In the genomic region with DNA sequence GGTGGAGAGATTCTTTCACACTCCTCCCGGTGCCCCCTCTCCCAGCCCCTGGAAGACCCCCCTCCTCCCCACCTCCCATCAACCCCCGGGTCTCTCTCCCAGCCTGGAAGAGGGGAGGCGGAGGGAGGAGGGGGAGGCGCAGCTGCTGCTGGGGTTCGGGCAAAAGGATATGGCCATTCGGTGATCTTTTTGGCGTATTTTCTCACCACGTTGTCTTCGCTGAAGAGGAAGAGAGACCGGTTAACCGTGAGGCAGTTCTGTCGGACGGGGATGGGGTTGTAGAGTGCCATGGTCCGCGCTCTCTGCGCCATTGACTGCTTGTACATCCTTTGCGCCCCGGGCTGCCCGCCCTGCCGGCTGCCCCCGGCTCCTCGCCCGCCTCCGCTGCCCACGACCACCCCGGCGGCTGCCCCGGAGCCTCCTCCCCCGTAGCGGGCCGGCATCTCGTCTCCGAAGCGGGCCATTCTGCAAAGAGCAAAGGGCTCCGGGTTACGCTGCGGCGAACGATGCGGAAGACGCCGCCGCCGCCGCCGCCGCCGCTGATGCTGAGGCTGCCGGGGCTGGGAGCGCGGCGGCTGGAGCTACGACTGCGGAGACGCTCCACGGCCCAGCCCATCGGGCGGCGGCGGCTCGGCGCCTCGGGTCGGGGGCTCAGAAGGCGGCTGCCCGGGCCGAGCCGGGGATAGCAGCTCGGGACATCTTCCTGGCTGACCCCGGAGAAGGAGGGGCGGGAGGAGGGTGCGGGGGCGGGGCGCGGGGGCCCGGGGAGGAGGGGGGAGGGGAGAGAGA, we compare ENCODE assay signal across 10 cellular contexts. TPM values are rescaled to one million over a fixed set of nuclear protein-coding genes. Genes with fewer than 3 reads are reported as not detected.
DNase-seq lines count a peak whose midpoint lies in the region; ATAC-seq and TF ChIP-seq lines count a peak whose summit lies in the region.
"Had no signal": no experiment of that assay in that cellular context is flagged by ENCODE, and none has a peak within 500 bp of the region (broad histone marks: within the 10 kb centered on the region; RNA-seq: fewer than 3 reads in every experiment).

A gene (minus strand): TSS at position 719 of the 789 bp plus-strand sequence. CDS start 255 bp downstream, at position 464.

- H3K9me3 ChIP-seq in SK-N-SH = no peaks in the 10 kb centered on the region
- H3K9me3 ChIP-seq in esophagus muscularis mucosa = no peaks in the 10 kb centered on the region

- H3K9me3 Mint-ChIP-seq in progenitor cell of endocrine pancreas (ENCODE audit: low read depth) = no peaks in the 10 kb centered on the region

- H4K20me1 ChIP-seq in SK-N-SH (ENCODE audit: insufficient read depth) = no peaks in the 10 kb centered on the region

- CTCF ChIA-PET in BJ (lab: Yijun Ruan, JAX) (interaction anchor here (0.6 to 1.9 kb wide), 2 partner anchors 9 to 138 kb away, joined by 3 to 6 read pairs; no protein-coding TSS in a partner anchor), SK-N-SH (lab: Yijun Ruan, JAX) (interaction anchor here (1.1 kb wide), 1 partner anchor 21 kb away, joined by 5 read pairs; no protein-coding TSS in a partner anchor)

- H3K79me2 ChIP-seq in SK-N-SH (ENCODE audit: insufficient read depth) = no peaks in the 10 kb centered on the region

- 5% methylated on average over 47 of the region's 76 CpGs for WGBS in SK-N-SH (ENCODE audit: low lambda C conversion rate)
- WGBS in esophagus muscularis mucosa = 3% methylated on average over 24 of the region's 76 CpGs

- TF ChIP-seq POLR2A in esophagus muscularis mucosa (IDR thresholded peaks at IDR 0.05; ENCODE audit: low read depth) = no peak

- H3K4me3 Mint-ChIP-seq in progenitor cell of endocrine pancreas (ENCODE audit: low read depth) = no peak within 1 kb of the TSS

- TF ChIP-seq CTCF in BJ (IDR thresholded peaks at IDR 0.05; ENCODE audit: insufficient read depth, low read depth, low read length) (no peak), SK-N-SH (IDR thresholded peaks at IDR 0.05) (no peak), esophagus muscularis mucosa (IDR thresholded peaks at IDR 0.05) (no peak), progenitor cell of endocrine pancreas (IDR thresholded peaks at IDR 0.05; ENCODE audit: unreplicated experiment) (no peak)

- DNase-seq in BJ (ENCODE audit: low read depth) (no peak), SK-N-SH (peak; percentile 73), esophagus muscularis mucosa (ENCODE audit: extremely low spot score) (no peak), progenitor cell of endocrine pancreas (ENCODE audit: low spot score, unreplicated experiment) (peak; percentile 13), NCI-H2196 (lab: John Stamatoyannopoulos, UW; ENCODE audit: unreplicated experiment) (no peak)

- H3K27ac ChIP-seq in SK-N-SH (ENCODE audit: low read depth in 2 of 2, low read length in 1 of 2) (no peak within 1 kb of the TSS), esophagus muscularis mucosa (replicated peaks in 1 of 4) (no peak within 1 kb of the TSS)
- H3K27ac ChIP-seq: epithelial cell of prostate, HL-60 had no signal

- H3K4me1 Mint-ChIP-seq in progenitor cell of endocrine pancreas (ENCODE audit: low read depth) = peaks cover 3% of the 10 kb centered on the region

- H3K36me3 Mint-ChIP-seq in progenitor cell of endocrine pancreas (ENCODE audit: insufficient read depth) = no peaks in the 10 kb centered on the region

- no peak within 1 kb of the TSS for H3K27ac Mint-ChIP-seq in progenitor cell of endocrine pancreas

- TF ChIP-seq RAD21 in SK-N-SH (IDR thresholded peaks at IDR 0.05; ENCODE audit: low read length) = no peak

- H3K27me3 ChIP-seq in BJ (ENCODE audit: control insufficient read depth, insufficient read depth, low read length) = peaks cover 14% of the 10 kb centered on the region
- peaks cover 73% of the 10 kb centered on the region for H3K27me3 ChIP-seq in SK-N-SH (ENCODE audit: insufficient read depth)
- H3K27me3 ChIP-seq in esophagus muscularis mucosa = peaks cover 0 to 95% (median 25%) of the 10 kb centered on the region in 4 donors

- ATAC-seq in HG03432 (IDR thresholded peaks at IDR 0.05; ENCODE audit: unreplicated experiment) = no peak
- ATAC-seq in HG03442 (IDR thresholded peaks at IDR 0.05; ENCODE audit: unreplicated experiment) = no peak
- no peak for ATAC-seq in GM18858 (IDR thresholded peaks at IDR 0.05; ENCODE audit: unreplicated experiment)

- no peak within 1 kb of the TSS for H3K9ac ChIP-seq in SK-N-SH

- H3K4me1 ChIP-seq in SK-N-SH (ENCODE audit: control insufficient read depth in 1 of 2, insufficient read depth in 2 of 2, low read depth in 1 of 2, low read length in 1 of 2) (no peaks in the 10 kb centered on the region), esophagus muscularis mucosa (peaks cover 5 to 15% (median 10%) of the 10 kb centered on the region in 4 donors)

- no peaks in the 10 kb centered on the region for H3K9me2 ChIP-seq in SK-N-SH

- H3K4me2 ChIP-seq in SK-N-SH = peak within 1 kb of the TSS; percentile 71; the same call in 1 of the 2 replicates

- POLR2A ChIA-PET in BJ (lab: Charles Lee) (interaction anchor here (0.6 kb wide), 1 partner anchor 12 kb away, joined by 3 read pairs; no protein-coding TSS in a partner anchor), SK-N-SH (lab: Yijun Ruan, JAX) (no interaction called here)

- H3K36me3 ChIP-seq in BJ (ENCODE audit: control insufficient read depth, insufficient read depth, low read length) = no peaks in the 10 kb centered on the region
- no peaks in the 10 kb centered on the region for H3K36me3 ChIP-seq in SK-N-SH (replicated peaks in 1 of 2; ENCODE audit: control insufficient read depth in 1 of 2, insufficient read depth in 2 of 2, low read length in 1 of 2)
- no peaks in the 10 kb centered on the region for H3K36me3 ChIP-seq in esophagus muscularis mucosa

- intact Hi-C loops in esophagus muscularis mucosa (cut with DNase I) = no loop called here

- peak within 1 kb of the TSS; percentile 40 for H3K4me3 ChIP-seq in BJ (ENCODE audit: low read depth, low read length)
- H3K4me3 ChIP-seq in SK-N-SH (ENCODE audit: low read depth in 2 of 2, low read length in 1 of 2) = peak within 1 kb of the TSS; percentile 29 to 55
- peak within 1 kb of the TSS; percentile 42 to 53 (median 47) for H3K4me3 ChIP-seq in esophagus muscularis mucosa

- peaks cover 85% of the 10 kb centered on the region for H3K27me3 Mint-ChIP-seq in progenitor cell of endocrine pancreas

- no peak for TF ChIP-seq EP300 in SK-N-SH (IDR thresholded peaks at IDR 0.05; ENCODE audit: borderline replicate concordance in 1 of 2, low read depth in 1 of 2, low read length in 1 of 2)
- TF ChIP-seq EP300 in esophagus muscularis mucosa (IDR thresholded peaks at IDR 0.05) = no peak

- H2AFZ ChIP-seq in SK-N-SH (ENCODE audit: low read depth) = no peak within 1 kb of the TSS

- no peaks in the 10 kb centered on the region for H3F3A ChIP-seq in SK-N-SH (replicated peaks; ENCODE audit: insufficient read depth)

TF ChIP-seq in SK-N-SH, 30 proteins besides CTCF, POLR2A, EP300 and RAD21 (continues in another document):
- TF ChIP-seq RCOR1 (IDR thresholded peaks at IDR 0.05; ENCODE audit: low read length) = no peak
- TF ChIP-seq NFIC (IDR thresholded peaks at IDR 0.05; ENCODE audit: borderline replicate concordance) = no peak
- TF ChIP-seq, protein P1, sequence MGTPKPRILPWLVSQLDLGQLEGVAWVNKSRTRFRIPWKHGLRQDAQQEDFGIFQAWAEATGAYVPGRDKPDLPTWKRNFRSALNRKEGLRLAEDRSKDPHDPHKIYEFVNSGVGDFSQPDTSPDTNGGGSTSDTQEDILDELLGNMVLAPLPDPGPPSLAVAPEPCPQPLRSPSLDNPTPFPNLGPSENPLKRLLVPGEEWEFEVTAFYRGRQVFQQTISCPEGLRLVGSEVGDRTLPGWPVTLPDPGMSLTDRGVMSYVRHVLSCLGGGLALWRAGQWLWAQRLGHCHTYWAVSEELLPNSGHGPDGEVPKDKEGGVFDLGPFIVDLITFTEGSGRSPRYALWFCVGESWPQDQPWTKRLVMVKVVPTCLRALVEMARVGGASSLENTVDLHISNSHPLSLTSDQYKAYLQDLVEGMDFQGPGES (IDR thresholded peaks at IDR 0.05; ENCODE audit: low read depth, low read length) = no peak
- no peak for TF ChIP-seq SIN3A (IDR thresholded peaks at IDR 0.05; ENCODE audit: borderline replicate concordance, low read depth, low read length)
- TF ChIP-seq FOSL2 (IDR thresholded peaks at IDR 0.05; ENCODE audit: borderline replicate concordance, low read depth) = no peak
- no peak for TF ChIP-seq YY1 (IDR thresholded peaks at IDR 0.05; ENCODE audit: low read depth)
- TF ChIP-seq MXI1 (IDR thresholded peaks at IDR 0.05; ENCODE audit: low read depth, low read length) = no peak
- TF ChIP-seq, protein P2, sequence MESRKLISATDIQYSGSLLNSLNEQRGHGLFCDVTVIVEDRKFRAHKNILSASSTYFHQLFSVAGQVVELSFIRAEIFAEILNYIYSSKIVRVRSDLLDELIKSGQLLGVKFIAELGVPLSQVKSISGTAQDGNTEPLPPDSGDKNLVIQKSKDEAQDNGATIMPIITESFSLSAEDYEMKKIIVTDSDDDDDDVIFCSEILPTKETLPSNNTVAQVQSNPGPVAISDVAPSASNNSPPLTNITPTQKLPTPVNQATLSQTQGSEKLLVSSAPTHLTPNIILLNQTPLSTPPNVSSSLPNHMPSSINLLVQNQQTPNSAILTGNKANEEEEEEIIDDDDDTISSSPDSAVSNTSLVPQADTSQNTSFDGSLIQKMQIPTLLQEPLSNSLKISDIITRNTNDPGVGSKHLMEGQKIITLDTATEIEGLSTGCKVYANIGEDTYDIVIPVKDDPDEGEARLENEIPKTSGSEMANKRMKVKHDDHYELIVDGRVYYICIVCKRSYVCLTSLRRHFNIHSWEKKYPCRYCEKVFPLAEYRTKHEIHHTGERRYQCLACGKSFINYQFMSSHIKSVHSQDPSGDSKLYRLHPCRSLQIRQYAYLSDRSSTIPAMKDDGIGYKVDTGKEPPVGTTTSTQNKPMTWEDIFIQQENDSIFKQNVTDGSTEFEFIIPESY (IDR thresholded peaks at IDR 0.05; ENCODE audit: borderline replicate concordance, low read depth) = no peak
- TF ChIP-seq, protein P3, sequence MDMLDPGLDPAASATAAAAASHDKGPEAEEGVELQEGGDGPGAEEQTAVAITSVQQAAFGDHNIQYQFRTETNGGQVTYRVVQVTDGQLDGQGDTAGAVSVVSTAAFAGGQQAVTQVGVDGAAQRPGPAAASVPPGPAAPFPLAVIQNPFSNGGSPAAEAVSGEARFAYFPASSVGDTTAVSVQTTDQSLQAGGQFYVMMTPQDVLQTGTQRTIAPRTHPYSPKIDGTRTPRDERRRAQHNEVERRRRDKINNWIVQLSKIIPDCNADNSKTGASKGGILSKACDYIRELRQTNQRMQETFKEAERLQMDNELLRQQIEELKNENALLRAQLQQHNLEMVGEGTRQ (IDR thresholded peaks at IDR 0.05; ENCODE audit: borderline replicate concordance, low read depth, low read length) = no peak
- TF ChIP-seq TCF12 (IDR thresholded peaks at IDR 0.05) = no peak

RNA-seq across cellular contexts. Expression of the gene that starts here (rescaled TPM):
- polyA plus RNA-seq in BJ (2011; rRNA removed) = 2.5 and 2.9 TPM in 2 replicates
- 4.7 and 5.7 TPM in 2 replicates for polyA minus RNA-seq in BJ (2011; rRNA and poly(A)+ RNA removed)
- 1.3 TPM in 2 replicates for polyA plus RNA-seq in SK-N-SH (2012; rRNA removed)
- polyA plus RNA-seq in SK-N-SH (2012; cell fraction: cytosol; rRNA removed) = 0.95 and 1.1 TPM in 2 replicates
- polyA plus RNA-seq in SK-N-SH (2012; cell fraction: nucleus; rRNA removed) = 11.4 and 12.0 TPM in 2 replicates
- total RNA-seq in esophagus muscularis mucosa = under 1 TPM; 0.33 to 0.75 (median 0.43) TPM
- 43.0 and 47.2 TPM in 2 replicates for total RNA-seq in progenitor cell of endocrine pancreas

Comparison
In these comparisons a context has a peak if more than half of its experiments do, and no peak if none do; other contexts are left out.
1. RNA of the gene that starts here (total RNA-seq): 43.0 to 47.2 TPM in progenitor cell of endocrine pancreas; 0.33 to 0.75 TPM in esophagus muscularis mucosa; every median in the first group is over 10 times any median in the second.
2. DNase-seq: peak in SK-N-SH (single experiment) and progenitor cell of endocrine pancreas (single experiment); none in BJ (single experiment), esophagus muscularis mucosa (single experiment) and NCI-H2196 (single experiment).
3. Peak in every context shown above with its lines, with median percentiles within 50 percentile points of each other: H3K4me3 ChIP-seq.